ENCODE assay signal across 2 cellular contexts in genomic region chr13:49678172-49678914, GRCh38.
TF ChIP-seq lines count a peak whose summit lies in the region.

No MANE protein-coding gene starts in this region.

TF ChIP-seq in HepG2, 621 proteins besides CTCF, POLR2A, EP300 and RAD21:
- peak; percentile 40; the same call in 1 of the 2 replicates for TF ChIP-seq RBFOX2 (IDR thresholded peaks at IDR 0.05; ENCODE audit: low read depth, low read length)
- no peak for TF ChIP-seq TEAD3 (CRISPR knock-in tag; optimal IDR thresholded peaks at IDR 0.05; ENCODE audit: borderline replicate concordance)
- no peak for TF ChIP-seq XRCC5 (optimal IDR thresholded peaks at IDR 0.05; ENCODE audit: low read length)
- peak; percentile 56 for TF ChIP-seq AGO2 (optimal IDR thresholded peaks at IDR 0.05; ENCODE audit: low read depth, low read length)
- TF ChIP-seq PHB2 (IDR thresholded peaks at IDR 0.05; ENCODE audit: partially characterized antibody), result no peak
- TF ChIP-seq HNRNPK (IDR thresholded peaks at IDR 0.05; ENCODE audit: low read depth, low read length, poor library complexity, severe bottlenecking), result no peak
- TF ChIP-seq CERS6 (CRISPR knock-in tag; IDR thresholded peaks at IDR 0.05), result no peak
- TF ChIP-seq AHDC1 (CRISPR knock-in tag; IDR thresholded peaks at IDR 0.05; ENCODE audit: borderline replicate concordance), result no peak
- TF ChIP-seq CREM (IDR thresholded peaks at IDR 0.05), result no peak
- no peak for TF ChIP-seq CREM (CRISPR knock-in tag; IDR thresholded peaks at IDR 0.05)
- TF ChIP-seq TIGD3 (CRISPR knock-in tag; IDR thresholded peaks at IDR 0.05; ENCODE audit: borderline replicate concordance), result no peak
- no peak for TF ChIP-seq ATAD3A (CRISPR knock-in tag; IDR thresholded peaks at IDR 0.05)
- no peak for TF ChIP-seq ZNF326 (CRISPR knock-in tag; IDR thresholded peaks at IDR 0.05; ENCODE audit: borderline replicate concordance)
- TF ChIP-seq NONO (IDR thresholded peaks at IDR 0.05), result no peak
- TF ChIP-seq NONO (CRISPR knock-in tag; conservative IDR thresholded peaks at IDR 0.05), result no peak
- TF ChIP-seq PBX2 (CRISPR knock-in tag; IDR thresholded peaks at IDR 0.05), result no peak
- no peak for TF ChIP-seq ZNF264 (CRISPR knock-in tag; IDR thresholded peaks at IDR 0.05)
- no peak for TF ChIP-seq ZKSCAN5 (CRISPR knock-in tag; IDR thresholded peaks at IDR 0.05)

TF ChIP-seq in K562, 482 proteins besides CTCF, POLR2A, EP300 and RAD21:
- no peak for TF ChIP-seq ZNF589 (CRISPR knock-in tag; IDR thresholded peaks at IDR 0.05; ENCODE audit: low read depth)
- 0 out of 2 replicates have a peak, but pooled peaks have one; percentile 18 for TF ChIP-seq POLR2G (IDR thresholded peaks at IDR 0.05; ENCODE audit: low read depth, low read length)
